ENCODE assay signal across 14 cellular contexts in the genomic region with DNA sequence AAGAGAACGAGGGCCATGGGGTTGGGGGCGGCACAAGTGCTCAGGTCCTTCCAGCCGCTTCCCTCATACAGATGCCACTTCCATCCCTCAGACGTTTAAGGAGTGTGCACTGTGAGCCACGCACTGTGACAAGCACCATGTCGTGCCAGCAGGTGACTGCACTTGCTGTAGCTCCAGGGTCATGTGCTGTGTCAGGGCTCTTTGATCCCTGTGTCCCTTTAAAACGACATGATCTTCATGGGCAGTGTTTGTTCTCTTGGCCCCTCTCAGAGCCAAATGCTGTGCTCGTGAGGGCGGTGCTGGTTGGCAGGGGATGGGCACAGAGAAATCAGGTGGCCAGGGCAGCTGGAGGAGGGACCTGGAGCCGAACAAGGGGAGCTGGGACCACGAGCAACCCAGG. TPM values are rescaled to one million over a fixed set of nuclear protein-coding genes. Genes with fewer than 3 reads are reported as not detected.
DNase-seq lines count a peak whose midpoint lies in the region; ATAC-seq and TF ChIP-seq lines count a peak whose summit lies in the region.
"Had no signal": no experiment of that assay in that cellular context is flagged by ENCODE, and none has a peak within 500 bp of the region (broad histone marks: within the 10 kb centered on the region; RNA-seq: fewer than 3 reads in every experiment).

No MANE protein-coding gene starts in this region.

- no peak overlapping the region for H3K4me3 ChIP-seq in testis
- H3K4me3 ChIP-seq: ovary had no signal

- no peaks in the 10 kb centered on the region for H3K9me3 Mint-ChIP-seq in chondrocyte (ENCODE audit: low read depth)
- H3K9me3 Mint-ChIP-seq: CD8-positive, alpha-beta memory T cell; T-cell had no signal

- H3K27me3 ChIP-seq in testis = no peaks in the 10 kb centered on the region
- H3K27me3 ChIP-seq: ovary had no signal

- H3K27ac Mint-ChIP-seq in chondrocyte (ENCODE audit: unreplicated experiment) = peak overlapping the region; percentile 88
- H3K27ac Mint-ChIP-seq: activated CD4-positive, alpha-beta T cell treated with anti-CD3 and anti-CD28 coated beads for 36 hours had no signal

- intact Hi-C loops in testis (cut with DNase I; ENCODE audit: low total_unique reads) = no loop called here

- peaks cover 49% of the 10 kb centered on the region for H3K4me1 Mint-ChIP-seq in chondrocyte (ENCODE audit: low read depth)

- 33 to 47% methylated on average over 9 to 11 of the region's 11 CpGs for WGBS in testis, 2 donors

- H3K27ac ChIP-seq in RWPE1 = peak overlapping the region; percentile 77
- peak overlapping the region; percentile 77 to 79 for H3K27ac ChIP-seq in testis

- TF ChIP-seq CTCF in RWPE1 (conservative IDR thresholded peaks at IDR 0.05; ENCODE audit: low read depth) (no peak), chondrocyte (IDR thresholded peaks at IDR 0.05) (no peak), testis (IDR thresholded peaks at IDR 0.05) (no peak)

- peaks cover 17% of the 10 kb centered on the region for H3K36me3 Mint-ChIP-seq in chondrocyte (ENCODE audit: low read depth)

- DNase-seq in RWPE1 (ENCODE audit: low spot score) = no peak
- no peak for DNase-seq in chondrocyte (ENCODE audit: low spot score)
- peak; percentile 85 for DNase-seq in mesenteric fat pad (ENCODE audit: low spot score)
- DNase-seq in testis = peak; percentile 38
- DNase-seq: activated CD4-positive, alpha-beta T cell treated with anti-CD3 and anti-CD28 coated beads for 36 hours; CD8-positive, alpha-beta memory T cell; HCEC 1CT; NCI-H2171; stimulated activated CD4-positive, alpha-beta T cell treated with anti-CD3 and anti-CD28 coated beads, Interleukin-1b, Interleukin-23, amount 100 ng/mL, for 48 hours; T-cell had no signal

- H3K4me3 Mint-ChIP-seq in chondrocyte (ENCODE audit: unreplicated experiment) = no peak overlapping the region
- H3K4me3 Mint-ChIP-seq: activated CD4-positive, alpha-beta T cell treated with anti-CD3 and anti-CD28 coated beads for 36 hours; CD8-positive, alpha-beta memory T cell; T-cell had no signal

- no peak for TF ChIP-seq POLR2A in testis (IDR thresholded peaks at IDR 0.05)

- ATAC-seq in HG02840 (IDR thresholded peaks at IDR 0.05; ENCODE audit: low FRiP score, unreplicated experiment) = no peak
- no peak for ATAC-seq in HG03457 (IDR thresholded peaks at IDR 0.05; ENCODE audit: unreplicated experiment)
- ATAC-seq in HG02973 (IDR thresholded peaks at IDR 0.05; ENCODE audit: unreplicated experiment) = no peak
- ATAC-seq: activated CD4-positive, alpha-beta T cell treated with anti-CD3 and anti-CD28 coated beads for 36 hours; T-cell had no signal

- H3K27me3 Mint-ChIP-seq in chondrocyte (ENCODE audit: low read depth) = no peaks in the 10 kb centered on the region
- H3K27me3 Mint-ChIP-seq: activated CD4-positive, alpha-beta T cell treated with anti-CD3 and anti-CD28 coated beads for 36 hours; CD8-positive, alpha-beta memory T cell; T-cell had no signal

- no peaks in the 10 kb centered on the region for H3K36me3 ChIP-seq in testis (ENCODE audit: low read depth, missing control alignments)
- H3K36me3 ChIP-seq: ovary had no signal

- H3K4me1 ChIP-seq in testis = peaks cover 44% of the 10 kb centered on the region

- CTCF ChIA-PET in RWPE1 (lab: Yijun Ruan, JAX) = no interaction called here

- POLR2A ChIA-PET in RWPE1 (lab: Yijun Ruan, JAX; ENCODE audit: low non-redundant PET) = no interaction called here

- H3K9me3 ChIP-seq in testis = no peaks in the 10 kb centered on the region
- H3K9me3 ChIP-seq: ovary had no signal

RNA-seq across cellular contexts. Expression of a gene that starts 19.9 kb away (rescaled TPM):
- total RNA-seq in chondrocyte = 17.4 to 23.5 TPM (median 19.0 TPM) in 3 replicates
- 39.3 TPM for total RNA-seq in mesenteric fat pad
- 10 to 100 TPM; 14.3 to 19.3 TPM for total RNA-seq in testis
- polyA plus RNA-seq in testis (ENCODE audit: insufficient read depth, low read depth, low replicate concordance) = 14.4 TPM

RNA-seq across cellular contexts. Expression of a gene that starts 38.7 kb away (rescaled TPM):
- total RNA-seq in chondrocyte = 40.3 to 52.3 TPM (median 47.7 TPM) in 3 replicates
- 88.8 TPM for total RNA-seq in mesenteric fat pad
- 10 to 100 TPM; 22.8 to 25.0 TPM for total RNA-seq in testis
- 22.1 TPM for polyA plus RNA-seq in testis (ENCODE audit: insufficient read depth, low read depth, low replicate concordance)

RNA-seq across cellular contexts. Expression of a gene that starts 56.3 kb away (rescaled TPM):
- total RNA-seq in chondrocyte = 16.5 to 19.4 TPM (median 18.6 TPM) in 3 replicates
- total RNA-seq in mesenteric fat pad = 41.5 TPM
- 10 to 100 TPM in 1 of 2 donors, 1 to 10 TPM in 1; 8.6 to 13.1 TPM for total RNA-seq in testis
- polyA plus RNA-seq in testis (ENCODE audit: insufficient read depth, low read depth, low replicate concordance) = 10.7 TPM

Comparison
In these comparisons a context has a peak if more than half of its experiments do, and no peak if none do; other contexts are left out.
1. DNase-seq: peak in mesenteric fat pad (single experiment) and testis (single experiment); none in RWPE1 (single experiment) and chondrocyte (single experiment).